11 cellular contexts compared by ENCODE assay signal in the genomic region with DNA sequence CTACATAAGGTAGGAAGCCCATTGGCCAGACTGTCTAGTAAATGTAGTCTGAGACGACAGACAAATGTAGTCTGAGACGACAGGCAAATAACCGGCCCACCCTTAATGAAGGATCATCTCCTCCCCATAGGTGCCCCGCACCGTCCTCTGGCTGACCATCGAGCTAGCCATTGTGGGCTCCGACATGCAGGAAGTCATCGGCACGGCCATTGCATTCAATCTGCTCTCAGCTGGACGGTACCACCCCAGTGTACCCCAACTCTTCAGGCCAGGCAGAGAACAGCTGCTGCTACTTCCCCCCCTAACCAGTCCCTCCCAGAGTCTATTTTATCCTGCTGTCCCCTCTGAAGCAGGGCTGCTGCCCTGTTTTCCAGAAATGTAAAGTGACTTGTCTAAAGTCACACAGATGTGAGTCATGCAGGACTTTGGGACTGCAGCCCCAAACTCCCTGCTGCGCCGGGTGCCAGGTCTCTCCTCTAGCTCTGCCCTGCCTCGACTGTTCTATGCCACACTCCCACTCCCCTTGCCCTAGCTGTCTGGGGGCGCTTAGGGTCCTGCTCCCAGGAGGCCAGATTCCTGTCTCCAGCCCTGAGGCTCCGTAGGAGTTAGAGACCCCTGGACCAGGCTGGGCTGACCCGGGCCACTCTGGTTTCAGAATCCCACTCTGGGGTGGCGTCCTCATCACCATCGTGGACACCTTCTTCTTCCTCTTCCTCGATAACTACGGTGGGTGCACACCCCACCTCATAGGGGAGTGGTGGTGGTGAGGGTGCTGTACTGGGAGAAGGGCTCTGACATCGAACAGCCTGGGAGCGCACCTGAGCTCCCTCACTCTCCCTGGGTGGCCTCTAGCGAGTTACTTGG. TPM values are rescaled to one million over a fixed set of nuclear protein-coding genes. Genes with fewer than 3 reads are reported as not detected.
A peak's percentile ranks its signal among the peaks of the same experiment; 100 is the strongest.
DNase-seq lines count a peak whose midpoint lies in the region; ATAC-seq and TF ChIP-seq lines count a peak whose summit lies in the region.
"Had no signal": no experiment of that assay in that cellular context is flagged by ENCODE, and none has a peak within 500 bp of the region (broad histone marks: within the 10 kb centered on the region; RNA-seq: fewer than 3 reads in every experiment).

No MANE protein-coding gene starts in this region.

- peak overlapping the region; percentile 5; the same call in 1 of the 2 replicates for H2AFZ ChIP-seq in OCI-LY7 (ENCODE audit: low read length)
- no peak overlapping the region for H2AFZ ChIP-seq in osteoblast (ENCODE audit: low read length)

- CTCF ChIA-PET in OCI-LY7 (lab: Charles Lee; ENCODE audit: unreplicated experiment): no interaction called here
- CTCF ChIA-PET in CD8-positive, alpha-beta memory T cell (lab: Charles Lee): interaction anchor here (1.2 kb wide), 1 partner anchor 10 kb away, joined by 5 read pairs; no protein-coding TSS in a partner anchor

- no TSS peak for BruUV-seq in OCI-LY7 (replicated peaks; lab: Mats Ljungman, UMichigan)

- H3K27me3 Mint-ChIP-seq in CD8-positive, alpha-beta memory T cell: peaks cover 4 to 5% of the 10 kb centered on the region in 2 donors

- no peaks in the 10 kb centered on the region for H3K36me3 Mint-ChIP-seq in CD8-positive, alpha-beta memory T cell
- H3K36me3 Mint-ChIP-seq: CD4-positive, alpha-beta memory T cell had no signal

- TF ChIP-seq CTCF in OCI-LY7 (conservative IDR thresholded peaks at IDR 0.05; ENCODE audit: low read length) (no peak), osteoblast (IDR thresholded peaks at IDR 0.05; ENCODE audit: extremely low read depth, low read depth, low read length) (no peak)

- H3K9me3 ChIP-seq in OCI-LY7 (ENCODE audit: low read length): no peaks in the 10 kb centered on the region
- H3K9me3 ChIP-seq in iPS-15b (ENCODE audit: control insufficient read depth, insufficient read depth, low read length): no peaks in the 10 kb centered on the region
- no peaks in the 10 kb centered on the region for H3K9me3 ChIP-seq in osteoblast (ENCODE audit: low read depth, low read length)
- no peaks in the 10 kb centered on the region for H3K9me3 ChIP-seq in CD8-positive, alpha-beta memory T cell (ENCODE audit: low read length)

- H4K20me1 ChIP-seq in OCI-LY7 (ENCODE audit: insufficient read depth, low read length) (no peaks in the 10 kb centered on the region), osteoblast (ENCODE audit: insufficient read depth, low read length) (no peaks in the 10 kb centered on the region)

- no peak overlapping the region for H3K9ac ChIP-seq in iPS-15b (ENCODE audit: low read depth, low read length)

- no peaks in the 10 kb centered on the region for H3K9me3 Mint-ChIP-seq in CD8-positive, alpha-beta memory T cell
- H3K9me3 Mint-ChIP-seq: CD4-positive, alpha-beta memory T cell had no signal

- H3K36me3 ChIP-seq in OCI-LY7 (ENCODE audit: insufficient read depth, low read length) (no peaks in the 10 kb centered on the region), iPS-15b (ENCODE audit: control insufficient read depth, insufficient read depth, low read length) (no peaks in the 10 kb centered on the region), osteoblast (ENCODE audit: insufficient read depth, low read length) (no peaks in the 10 kb centered on the region)
- H3K36me3 ChIP-seq in CD8-positive, alpha-beta memory T cell (ENCODE audit: insufficient read depth, low read length): no peaks in the 10 kb centered on the region

- no peak for ATAC-seq in GM18517 (IDR thresholded peaks at IDR 0.05; ENCODE audit: unreplicated experiment)
- ATAC-seq in HG03439 (IDR thresholded peaks at IDR 0.05; ENCODE audit: unreplicated experiment): no peak

- no peak overlapping the region for H3K4me3 ChIP-seq in OCI-LY7 (ENCODE audit: low read depth, low read length, poor library complexity, severe bottlenecking)
- H3K4me3 ChIP-seq in iPS-15b (ENCODE audit: low read depth, low read length): peak overlapping the region; percentile 70
- no peak overlapping the region for H3K4me3 ChIP-seq in osteoblast (ENCODE audit: insufficient read depth, low read length)
- no peak overlapping the region for H3K4me3 ChIP-seq in CD8-positive, alpha-beta memory T cell (ENCODE audit: low read length)

- H3K4me3 Mint-ChIP-seq in CD8-positive, alpha-beta memory T cell: peak overlapping the region in 1 of 7 donors; percentile 63

- intact Hi-C loops in OCI-LY7 (cut with micrococcal nuclease; ENCODE audit: unreplicated experiment): no loop called here

- POLR2A ChIA-PET in OCI-LY7 (lab: Charles Lee): interaction anchor here (0.5 kb wide), 1 partner anchor 113 kb away, joined by 3 read pairs; no protein-coding TSS in a partner anchor
- POLR2A ChIA-PET in CD8-positive, alpha-beta memory T cell (lab: Charles Lee): no interaction called here

- H3K27ac Mint-ChIP-seq in CD8-positive, alpha-beta memory T cell: peak overlapping the region in 2 of 8 donors; percentile 41 to 85

- H3K27ac ChIP-seq in OCI-LY7 (ENCODE audit: low read depth, low read length, poor library complexity, severe bottlenecking) (no peak overlapping the region), osteoblast (ENCODE audit: low read depth, low read length) (no peak overlapping the region)
- no peak overlapping the region for H3K27ac ChIP-seq in CD8-positive, alpha-beta memory T cell (ENCODE audit: low read depth, low read length)

- H3K9me2 ChIP-seq in OCI-LY7 (ENCODE audit: insufficient read depth, low read length): no peaks in the 10 kb centered on the region

- no peaks in the 10 kb centered on the region for H3K79me2 ChIP-seq in OCI-LY7 (ENCODE audit: insufficient read depth, low read depth, low read length)
- H3K79me2 ChIP-seq in osteoblast (ENCODE audit: insufficient read depth, low read length): no peaks in the 10 kb centered on the region

- H3K4me2 ChIP-seq in OCI-LY7 (ENCODE audit: low read length) (no peak overlapping the region), osteoblast (ENCODE audit: insufficient read depth, low read length) (peak overlapping the region; percentile 77)

- peaks cover 43% of the 10 kb centered on the region for H3K27me3 ChIP-seq in iPS-15b (ENCODE audit: control insufficient read depth, insufficient read depth, low read length)
- peaks cover 8% of the 10 kb centered on the region for H3K27me3 ChIP-seq in osteoblast (ENCODE audit: insufficient read depth, low read length)
- no peaks in the 10 kb centered on the region for H3K27me3 ChIP-seq in CD8-positive, alpha-beta memory T cell (ENCODE audit: insufficient read depth, low read length, poor library complexity, severe bottlenecking)

- H3K4me1 ChIP-seq in OCI-LY7 (ENCODE audit: insufficient read depth, low read length, poor library complexity, severe bottlenecking): peaks cover 7% of the 10 kb centered on the region
- H3K4me1 ChIP-seq in iPS-15b (ENCODE audit: control insufficient read depth, insufficient read depth, low read length): peaks cover 4% of the 10 kb centered on the region
- H3K4me1 ChIP-seq in osteoblast (ENCODE audit: insufficient read depth, low read length): no peaks in the 10 kb centered on the region
- H3K4me1 ChIP-seq in CD8-positive, alpha-beta memory T cell (ENCODE audit: insufficient read depth, low read length): no peaks in the 10 kb centered on the region

- DNase-seq in CD1c-positive myeloid dendritic cell (ENCODE audit: extremely low spot score) (peak; percentile 40), OCI-LY7 (ENCODE audit: low spot score) (no peak), osteoblast (ENCODE audit: insufficient read length, low spot score, missing footprints) (peak; percentile 5), COR-L47 (lab: John Stamatoyannopoulos, UW) (no peak)
- DNase-seq in CD8-positive, alpha-beta memory T cell: no peak

- H3K4me1 Mint-ChIP-seq in CD8-positive, alpha-beta memory T cell: peaks cover 4 to 7% (median 7%) of the 10 kb centered on the region in 3 donors

RNA-seq across cellular contexts. Expression of a gene that starts 4.7 kb away (rescaled TPM):
- 0.31 and 0.57 TPM in 2 replicates for total RNA-seq in OCI-LY7 (2014; rRNA removed; shearing (Covaris generic))
- 0.59 and 0.78 TPM in 2 replicates for total RNA-seq in OCI-LY7 (2022)
- total RNA-seq in osteoblast: 0.29 and 0.36 TPM in 2 replicates
- total RNA-seq in CD8-positive, alpha-beta memory T cell: 1 to 10 TPM; 1.1 to 2.1 TPM
- polyA plus RNA-seq in CD8-positive, alpha-beta memory T cell: 0.32 TPM

RNA-seq across cellular contexts. Expression of a gene that starts 12.9 kb away (rescaled TPM):
- total RNA-seq in OCI-LY7 (2014; rRNA removed; shearing (Covaris generic)): 74.0 and 95.3 TPM in 2 replicates
- total RNA-seq in OCI-LY7 (2022) (140 and 152 TPM in 2 replicates), osteoblast (53.3 and 71.7 TPM in 2 replicates)
- total RNA-seq in CD8-positive, alpha-beta memory T cell: 100 to 1,000 TPM; 104 to 113 TPM
- 32.2 TPM for polyA plus RNA-seq in CD8-positive, alpha-beta memory T cell

RNA-seq across cellular contexts. Expression of a gene that starts 30.1 kb away (rescaled TPM):
- not detected in 2 replicates for total RNA-seq in OCI-LY7 (2014; rRNA removed; shearing (Covaris generic))
- total RNA-seq in OCI-LY7 (2022): not detected in 2 replicates
- not detected in 2 replicates for total RNA-seq in osteoblast
- not detected for total RNA-seq in CD8-positive, alpha-beta memory T cell
- not detected for polyA plus RNA-seq in CD8-positive, alpha-beta memory T cell
- total RNA-seq: CD4-positive, alpha-beta memory T cell; H4; ureter had no signal
- polyA plus RNA-seq: CD4-positive, alpha-beta memory T cell had no signal

RNA-seq across cellular contexts. Expression of a gene that starts 32.2 kb away (rescaled TPM):
- total RNA-seq in OCI-LY7 (2014; rRNA removed; shearing (Covaris generic)): 0.47 TPM in 1 of 2 replicates, not detected in the other
- total RNA-seq in OCI-LY7 (2022) (not detected in 2 replicates), osteoblast (under 0.01 TPM in 1 of 2 replicates, not detected in the other)
- not detected for total RNA-seq in CD8-positive, alpha-beta memory T cell
- not detected for polyA plus RNA-seq in CD8-positive, alpha-beta memory T cell
- total RNA-seq: CD4-positive, alpha-beta memory T cell; H4; ureter had no signal
- polyA plus RNA-seq: CD4-positive, alpha-beta memory T cell had no signal

Comparison
In these comparisons a context has a peak if more than half of its experiments do, and no peak if none do; other contexts are left out.
1. DNase-seq: peak in CD1c-positive myeloid dendritic cell (single experiment) and osteoblast (single experiment); none in OCI-LY7 (single experiment), CD8-positive, alpha-beta memory T cell (0 of 5) and COR-L47 (single experiment).